Comparison of ENCODE assay signal across 6 cellular contexts in genomic region chr19:1206733-1207301, GRCh38. TPM values are rescaled to one million over a fixed set of nuclear protein-coding genes. Genes with fewer than 3 reads are reported as not detected.
DNase-seq lines count a peak whose midpoint lies in the region; ATAC-seq, FAIRE-seq and TF ChIP-seq lines count a peak whose summit lies in the region.

No MANE protein-coding gene starts in this region.

- H3K9me3 Mint-ChIP-seq in astrocyte (ENCODE audit: unreplicated experiment), result no peaks in the 10 kb centered on the region

- H3K27ac Mint-ChIP-seq in astrocyte (ENCODE audit: unreplicated experiment), result peak overlapping the region; percentile 86

- H3K27ac ChIP-seq in astrocyte (ENCODE audit: low read depth, low read length) (peak overlapping the region; percentile 63), muscle layer of colon (ENCODE audit: low read depth, low read length) (peak overlapping the region; percentile 96)

- H3K4me2 ChIP-seq in Loucy (ENCODE audit: low read depth, low read length, poor library complexity, severe bottlenecking) (peak overlapping the region; percentile 93), astrocyte (ENCODE audit: low read length) (peak overlapping the region; percentile 99)

- FAIRE-seq in astrocyte (lab: Jason Lieb, UNC), result no peak

- no peaks in the 10 kb centered on the region for H3K9me2 ChIP-seq in Loucy (replicated peaks; ENCODE audit: low read depth, low read length)

- no peak for ATAC-seq in GM19395 (IDR thresholded peaks at IDR 0.05; ENCODE audit: unreplicated experiment)

- peak overlapping the region; percentile 98 for H3K4me3 Mint-ChIP-seq in astrocyte (ENCODE audit: unreplicated experiment)

- TF ChIP-seq CTCF in Loucy (conservative IDR thresholded peaks at IDR 0.05; ENCODE audit: low read length), result no peak
- TF ChIP-seq CTCF in astrocyte (IDR thresholded peaks at IDR 0.05; ENCODE audit: insufficient read depth, low read depth, low read length), result no peak

- H3K27me3 ChIP-seq in Loucy (ENCODE audit: insufficient read depth, low read length, poor library complexity, severe bottlenecking) (no peaks in the 10 kb centered on the region), astrocyte (ENCODE audit: insufficient read depth, low read length) (no peaks in the 10 kb centered on the region), muscle layer of colon (ENCODE audit: control insufficient read depth in 1 of 2, insufficient read depth in 2 of 2, low read length in 2 of 2) (no peaks in the 10 kb centered on the region)

- H3K4me3 ChIP-seq in Loucy (ENCODE audit: low read length, poor library complexity, severe bottlenecking) (peak overlapping the region; percentile 94), astrocyte (ENCODE audit: insufficient read depth, low read depth, low read length) (peak overlapping the region; percentile 79), muscle layer of colon (ENCODE audit: low read depth in 1 of 2, low read length in 2 of 2) (peak overlapping the region; percentile 80 to 84)

- H4K20me1 ChIP-seq in Loucy (ENCODE audit: insufficient read depth, low read length, poor library complexity, severe bottlenecking) (peaks cover 48% of the 10 kb centered on the region), astrocyte (ENCODE audit: insufficient read depth, low read length) (peaks cover 45% of the 10 kb centered on the region)

- H3K4me1 ChIP-seq in Loucy (ENCODE audit: insufficient read depth, low read length, poor library complexity, severe bottlenecking) (peaks cover 37% of the 10 kb centered on the region), astrocyte (ENCODE audit: insufficient read depth, low read length) (peaks cover 31% of the 10 kb centered on the region), muscle layer of colon (ENCODE audit: insufficient read depth, low read length) (peaks cover 23% of the 10 kb centered on the region)

- H3K4me1 Mint-ChIP-seq in astrocyte (ENCODE audit: low read depth, unreplicated experiment), result peaks cover 18% of the 10 kb centered on the region

- peaks cover 2% of the 10 kb centered on the region for H3K36me3 Mint-ChIP-seq in astrocyte (ENCODE audit: low read depth, unreplicated experiment)

- H3K9ac ChIP-seq in Loucy (ENCODE audit: low read depth, low read length, poor library complexity, severe bottlenecking), result peak overlapping the region; percentile 93
- H3K9ac ChIP-seq in astrocyte (ENCODE audit: low read length), result peak overlapping the region; percentile 83
- H3K9ac ChIP-seq in muscle layer of colon (ENCODE audit: low read length), result peak overlapping the region; percentile 61

- DNase-seq in astrocyte (ENCODE audit: low read depth) (no peak), SW 1271 (lab: John Stamatoyannopoulos, UW) (no peak), NCI-H1930 (lab: John Stamatoyannopoulos, UW) (no peak)

- H3K9me3 ChIP-seq in Loucy (ENCODE audit: insufficient read depth, low read depth, low read length) (no peaks in the 10 kb centered on the region), astrocyte (ENCODE audit: insufficient read depth, low read depth, low read length) (no peaks in the 10 kb centered on the region), muscle layer of colon (ENCODE audit: low read length) (no peaks in the 10 kb centered on the region)

- H3F3A ChIP-seq in Loucy (ENCODE audit: low read depth), result peaks cover 6% of the 10 kb centered on the region; the same call in 1 of the 2 replicates

- H3K36me3 ChIP-seq in Loucy (ENCODE audit: insufficient read depth, low read length) (no peaks in the 10 kb centered on the region; the same call in 1 of the 2 replicates), astrocyte (ENCODE audit: insufficient read depth, low read length) (no peaks in the 10 kb centered on the region), muscle layer of colon (ENCODE audit: insufficient read depth, low read length) (peaks cover 5% of the 10 kb centered on the region)

- no peaks in the 10 kb centered on the region for H3K27me3 Mint-ChIP-seq in astrocyte (ENCODE audit: low read depth, unreplicated experiment)

- H2AFZ ChIP-seq in Loucy (ENCODE audit: low read length) (no peak overlapping the region), astrocyte (ENCODE audit: low read depth, low read length) (no peak overlapping the region)

- H3K79me2 ChIP-seq in Loucy (ENCODE audit: insufficient read depth, low read length) (peaks cover 58% of the 10 kb centered on the region), astrocyte (ENCODE audit: insufficient read depth, low read length) (peaks cover 57% of the 10 kb centered on the region)

RNA-seq across cellular contexts. Expression of gene STK11, which starts 1.2 kb away (rescaled TPM):
- 61.6 and 67.9 TPM in 2 replicates for total RNA-seq in astrocyte

RNA-seq across cellular contexts. Expression of gene CBARP, which starts 31.0 kb away (rescaled TPM):
- total RNA-seq in astrocyte, result 18.8 and 19.8 TPM in 2 replicates

RNA-seq across cellular contexts. Expression of gene SBNO2, which starts 32.7 kb away (rescaled TPM):
- total RNA-seq in astrocyte, result 39.3 and 43.2 TPM in 2 replicates

RNA-seq across cellular contexts. Expression of gene ATP5F1D, which starts 34.7 kb away (rescaled TPM):
- total RNA-seq in astrocyte, result 154 and 170 TPM in 2 replicates

RNA-seq across cellular contexts. Expression of gene MIDN, which starts 41.6 kb away (rescaled TPM):
- total RNA-seq in astrocyte, result 119 and 141 TPM in 2 replicates
